ENCODE assay signal across 1 cellular context in genomic region chr7:121038717-121039509, GRCh38.
A peak's percentile ranks its signal among the peaks of the same experiment; 100 is the strongest.
TF ChIP-seq lines count a peak whose summit lies in the region.

No MANE protein-coding gene starts in this region.

TF ChIP-seq in K562, 482 proteins besides CTCF, POLR2A, EP300 and RAD21 (continued from another document):
- TF ChIP-seq E2F8 (IDR thresholded peaks at IDR 0.05; ENCODE audit: low read depth, partially characterized antibody): peak; percentile 64
- TF ChIP-seq TEAD4 (IDR thresholded peaks at IDR 0.05; ENCODE audit: low read length): peak; percentile 100
- no peak for TF ChIP-seq TEAD4 (CRISPR knock-in tag; IDR thresholded peaks at IDR 0.05; ENCODE audit: borderline replicate concordance)
- TF ChIP-seq RREB1 (CRISPR knock-in tag; IDR thresholded peaks at IDR 0.05): 0 out of 2 replicates have a peak, but pooled peaks have one; percentile 82
- TF ChIP-seq ZFP91 (CRISPR knock-in tag; IDR thresholded peaks at IDR 0.05): 0 out of 2 replicates have a peak, but pooled peaks have one; percentile 47
- TF ChIP-seq MBD2 (IDR thresholded peaks at IDR 0.05; ENCODE audit: borderline replicate concordance, low read depth): peak; percentile 95
- peak; percentile 99 for TF ChIP-seq SMARCE1 (IDR thresholded peaks at IDR 0.05)
- TF ChIP-seq ZNF431 (CRISPR knock-in tag; IDR thresholded peaks at IDR 0.05): no peak
- peak; percentile 40; the same call in 1 of the 2 replicates for TF ChIP-seq GABPB1 (CRISPR knock-in tag; IDR thresholded peaks at IDR 0.05)
- peak; percentile 90 for TF ChIP-seq CCNT2 (IDR thresholded peaks at IDR 0.05; ENCODE audit: borderline replicate concordance, extremely low read depth, insufficient read length, low read depth, low read length)
